In the genomic region with DNA sequence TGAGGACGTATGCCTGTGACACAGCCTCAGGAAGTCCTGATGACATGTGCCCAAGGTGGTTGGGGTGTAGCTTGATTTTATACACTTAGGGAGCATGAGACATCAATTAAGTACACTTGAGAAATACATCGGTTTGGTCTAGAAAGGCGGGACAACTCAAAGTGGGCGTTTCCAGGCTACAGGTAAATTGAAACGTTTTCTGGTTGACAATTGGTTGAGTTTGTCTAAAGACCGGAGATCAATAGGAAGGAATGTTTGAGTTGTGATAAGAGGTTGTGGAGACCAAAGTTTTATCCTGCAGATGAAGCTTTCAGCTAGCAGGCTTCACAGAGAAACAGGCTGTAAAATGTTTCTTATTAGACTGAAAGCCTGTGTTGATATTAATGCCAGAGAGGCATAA, we compare ENCODE assay signal across 1 cellular context.
TF ChIP-seq lines count a peak whose summit lies in the region.

No MANE protein-coding gene starts in this region.

TF ChIP-seq in liver, 16 proteins besides CTCF, POLR2A, EP300 and RAD21 (continued from another document):
- TF ChIP-seq MAX (IDR thresholded peaks at IDR 0.05) (no peak), NR2F2 (IDR thresholded peaks at IDR 0.05) (no peak), TAF1 (conservative IDR thresholded peaks at IDR 0.05) (no peak), FOXA1 (IDR thresholded peaks at IDR 0.05) (no peak), GABPA (IDR thresholded peaks at IDR 0.05 in 1 of 2, conservative IDR thresholded peaks at IDR 0.05 in 1 of 2) (no peak)
